8 cellular contexts compared by ENCODE assay signal in the genomic region with DNA sequence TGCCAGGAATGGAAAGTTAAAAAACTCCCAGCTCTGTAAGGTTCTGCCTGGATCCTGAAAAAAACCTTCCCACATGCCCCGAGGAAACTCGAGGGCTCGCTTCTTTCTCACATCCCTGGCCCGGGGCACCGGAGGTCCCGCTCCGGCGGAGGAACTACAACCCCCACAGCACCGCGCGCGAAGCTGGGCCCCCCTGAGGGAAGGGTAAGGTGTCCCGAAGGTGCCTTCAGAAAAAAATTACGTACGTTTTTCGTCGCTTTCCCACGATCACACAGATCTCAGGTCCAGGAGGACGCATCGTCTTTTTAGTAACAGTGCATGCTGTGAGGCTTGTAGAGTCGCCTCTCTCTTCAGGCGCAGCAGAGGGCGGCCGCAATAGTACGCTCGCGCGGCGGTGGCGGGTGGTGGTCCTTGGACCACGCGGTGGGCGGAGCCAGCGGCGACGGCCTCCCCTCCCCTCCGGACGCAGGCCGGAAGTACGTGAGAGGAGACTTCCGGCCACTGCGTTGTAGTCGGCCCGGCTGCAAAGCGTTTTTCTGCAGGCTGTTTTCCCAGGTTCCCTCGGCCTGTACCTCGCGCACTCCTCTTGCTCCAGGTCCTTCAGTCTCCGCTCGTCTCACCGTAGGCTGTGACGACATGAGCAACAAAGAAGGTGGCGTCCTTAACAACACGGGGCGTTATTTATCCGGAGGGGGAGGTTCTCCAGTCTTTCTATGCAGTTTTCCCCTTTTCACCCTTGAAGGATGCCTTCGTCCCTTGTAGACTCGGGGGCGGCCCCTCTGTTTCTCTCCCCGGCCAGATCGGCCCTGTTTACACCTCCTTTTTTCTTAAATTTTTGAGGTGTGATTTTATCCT. TPM values are rescaled to one million over a fixed set of nuclear protein-coding genes. Genes with fewer than 3 reads are reported as not detected.
DNase-seq lines count a peak whose midpoint lies in the region; ATAC-seq, FAIRE-seq and TF ChIP-seq lines count a peak whose summit lies in the region.

TSNAX (plus strand) TSS at position 495 of the 855 bp plus-strand sequence; CDS start at position 637, 142 bp downstream.

- no peaks in the 10 kb centered on the region for H3K27me3 Mint-ChIP-seq in T-helper 1 cell treated with Interleukin-12 subunit alpha and Interleukin-12 subunit beta and Interleukin-4 antibody, amounts not matched to agents 30 μg/mL and 1 μg/mL, for 36 hours (ENCODE audit: low read depth)

- H3K4me3 Mint-ChIP-seq in T-helper 1 cell treated with Interleukin-12 subunit alpha and Interleukin-12 subunit beta and Interleukin-4 antibody, amounts not matched to agents 30 μg/mL and 1 μg/mL, for 36 hours = peak within 1 kb of the TSS; percentile 93

- FAIRE-seq in GM12892 (lab: Jason Lieb, UNC) = peak; percentile 99

- H3K36me3 ChIP-seq in upper lobe of right lung = peaks cover 11% of the 10 kb centered on the region

- TF ChIP-seq POLR2A in GM12892 (IDR thresholded peaks at IDR 0.05; ENCODE audit: low read depth, low read length) = peak; percentile 95

- ATAC-seq in HG02852 (IDR thresholded peaks at IDR 0.05; ENCODE audit: unreplicated experiment) (peak; percentile 93), left cardiac atrium (peak; percentile 99 to 100), upper lobe of right lung (peak; percentile 99)

- H3K4me1 ChIP-seq in upper lobe of right lung = peaks cover 20% of the 10 kb centered on the region

- H3K27me3 ChIP-seq in upper lobe of right lung = no peaks in the 10 kb centered on the region

- H3K9me3 Mint-ChIP-seq in T-helper 1 cell treated with Interleukin-12 subunit alpha and Interleukin-12 subunit beta and Interleukin-4 antibody, amounts not matched to agents 30 μg/mL and 1 μg/mL, for 36 hours = no peaks in the 10 kb centered on the region

- peaks cover 9% of the 10 kb centered on the region for H3K36me3 Mint-ChIP-seq in T-helper 1 cell treated with Interleukin-12 subunit alpha and Interleukin-12 subunit beta and Interleukin-4 antibody, amounts not matched to agents 30 μg/mL and 1 μg/mL, for 36 hours (ENCODE audit: low read depth)

- H3K27ac ChIP-seq in upper lobe of right lung = peak within 1 kb of the TSS; percentile 96

- intact Hi-C loops in left cardiac atrium (cut with DNase I) (loop anchor here in 1 of 2 donors (5.0 kb wide), 1 partner anchor 101 kb away; no protein-coding TSS in a partner anchor), posterior vena cava (cut with DNase I) (loop anchor here in 1 of 2 donors (10.0 kb wide), 1 partner anchor 174 kb away; no protein-coding TSS in a partner anchor), upper lobe of right lung (cut with DNase I) (no loop called here)

- H3K9me3 ChIP-seq in upper lobe of right lung = no peaks in the 10 kb centered on the region

- DNase-seq in GM12892 (ENCODE audit: insufficient read length) (peak; percentile 76), NCI-H146 (lab: John Stamatoyannopoulos, UW) (peak; percentile 95), amniotic stem cell (lab: John Stamatoyannopoulos, UW) (peak; percentile 80), left cardiac atrium (peak; percentile 94), posterior vena cava (ENCODE audit: low spot score) (peak; percentile 97), upper lobe of right lung (peak; percentile 95)

- TF ChIP-seq CTCF in upper lobe of right lung (IDR thresholded peaks at IDR 0.05) = no peak

- H3K4me1 Mint-ChIP-seq in T-helper 1 cell treated with Interleukin-12 subunit alpha and Interleukin-12 subunit beta and Interleukin-4 antibody, amounts not matched to agents 30 μg/mL and 1 μg/mL, for 36 hours (ENCODE audit: low read depth) = peaks cover 23% of the 10 kb centered on the region

- peak within 1 kb of the TSS; percentile 84 for H3K4me3 ChIP-seq in upper lobe of right lung

- peak within 1 kb of the TSS; percentile 98 for H3K27ac Mint-ChIP-seq in T-helper 1 cell treated with Interleukin-12 subunit alpha and Interleukin-12 subunit beta and Interleukin-4 antibody, amounts not matched to agents 30 μg/mL and 1 μg/mL, for 36 hours

RNA-seq across cellular contexts. Expression of gene TSNAX, which starts in this region (rescaled TPM):
- 45.8 TPM for polyA plus RNA-seq in GM12892 (2012; ENCODE audit: missing spikeins)
- total RNA-seq in left cardiac atrium (10 to 100 TPM; 27.8 to 44.0 TPM), posterior vena cava (10 to 100 TPM; 41.4 to 42.7 TPM), upper lobe of right lung (36.0 TPM)

Comparison
In these comparisons a context has a peak if more than half of its experiments do, and no peak if none do; other contexts are left out.
1. Peak in every context shown above with its lines: DNase-seq, ATAC-seq, H3K4me3 ChIP-seq and H3K27ac ChIP-seq.